18 cellular contexts compared by ENCODE assay signal in genomic region chr15:55284461-55284860, GRCh38. TPM values are rescaled to one million over a fixed set of nuclear protein-coding genes. Genes with fewer than 3 reads are reported as not detected.
DNase-seq lines count a peak whose midpoint lies in the region; ATAC-seq, FAIRE-seq and TF ChIP-seq lines count a peak whose summit lies in the region.
"Had no signal": no experiment of that assay in that cellular context is flagged by ENCODE, and none has a peak within 500 bp of the region (broad histone marks: within the 10 kb centered on the region; RNA-seq: fewer than 3 reads in every experiment).

No MANE protein-coding gene starts in this region.

- peaks cover 62% of the 10 kb centered on the region for H3K36me3 Mint-ChIP-seq in activated CD8-positive, alpha-beta memory T cell treated with anti-CD3 and anti-CD28 coated beads, Interleukin-2, amount 10 ng/mL, durations not matched to agents 7 days and 5 days
- H3K36me3 Mint-ChIP-seq in central memory CD8-positive, alpha-beta T cell (ENCODE audit: insufficient read depth), result peaks cover 30% of the 10 kb centered on the region

- H3K4me3 Mint-ChIP-seq in activated CD8-positive, alpha-beta memory T cell treated with anti-CD3 and anti-CD28 coated beads, Interleukin-2, amount 10 ng/mL, durations not matched to agents 7 days and 5 days, result peak overlapping the region; percentile 95
- peak overlapping the region; percentile 96 for H3K4me3 Mint-ChIP-seq in central memory CD8-positive, alpha-beta T cell
- H3K4me3 Mint-ChIP-seq: activated CD4-positive, alpha-beta T cell treated with anti-CD3 and anti-CD28 coated beads, Interleukin-2, amount 10 ng/mL, durations not matched to agents 7 days and 5 days had no signal

- peaks cover 36% of the 10 kb centered on the region for H4K20me1 ChIP-seq in Loucy (ENCODE audit: insufficient read depth, low read length, poor library complexity, severe bottlenecking)

- H2AFZ ChIP-seq in Loucy (ENCODE audit: low read length), result no peak overlapping the region

- intact Hi-C loops in pancreas (cut with DNase I) (loop anchor here in 1 of 3 donors (5.0 kb wide), 1 partner anchor 67 kb away; no protein-coding TSS in a partner anchor), mucosa of descending colon (cut with DNase I, micrococcal nuclease) (no loop called here), left colon (cut with DNase I, micrococcal nuclease) (no loop called here)

- no peak for TF ChIP-seq CTCF in Loucy (conservative IDR thresholded peaks at IDR 0.05; ENCODE audit: low read length)
- no peak for TF ChIP-seq CTCF in pancreas (IDR thresholded peaks at IDR 0.05)
- TF ChIP-seq CTCF in mucosa of descending colon (IDR thresholded peaks at IDR 0.05), result no peak

- peaks cover 7% of the 10 kb centered on the region; the same call in 1 of the 2 replicates for H3F3A ChIP-seq in Loucy (ENCODE audit: low read depth)

- no peaks in the 10 kb centered on the region for H3K27me3 Mint-ChIP-seq in activated CD8-positive, alpha-beta memory T cell treated with anti-CD3 and anti-CD28 coated beads, Interleukin-2, amount 10 ng/mL, durations not matched to agents 7 days and 5 days
- no peaks in the 10 kb centered on the region for H3K27me3 Mint-ChIP-seq in central memory CD8-positive, alpha-beta T cell
- H3K27me3 Mint-ChIP-seq: activated CD4-positive, alpha-beta T cell treated with anti-CD3 and anti-CD28 coated beads, Interleukin-2, amount 10 ng/mL, durations not matched to agents 7 days and 5 days had no signal

- CTCF ChIA-PET in activated CD8-positive, alpha-beta memory T cell treated with anti-CD3 and anti-CD28 coated beads, Interleukin-2, amount 10 ng/mL, durations not matched to agents 7 days and 5 days (lab: Charles Lee), result interaction anchor here (1.3 to 10.8 kb wide), 2 partner anchors 34 to 66 kb away, joined by 3 to 100 read pairs; no protein-coding TSS in a partner anchor

- peaks cover 71% of the 10 kb centered on the region for H3K4me1 ChIP-seq in Loucy (ENCODE audit: insufficient read depth, low read length, poor library complexity, severe bottlenecking)
- H3K4me1 ChIP-seq in pancreas, result peaks cover 21 to 44% (median 27%) of the 10 kb centered on the region in 3 donors
- H3K4me1 ChIP-seq in mucosa of descending colon (ENCODE audit: low read depth), result peaks cover 13% of the 10 kb centered on the region

- no peak for ATAC-seq in activated CD8-positive, alpha-beta memory T cell treated with anti-CD3 and anti-CD28 coated beads, Interleukin-2, amount 10 ng/mL, durations not matched to agents 7 days and 5 days
- no peak for ATAC-seq in central memory CD8-positive, alpha-beta T cell (replicated peaks; ENCODE audit: extremely low read depth, poor library complexity, severe bottlenecking)
- ATAC-seq in pancreas (no peak), mucosa of descending colon (no peak), HG02981 (IDR thresholded peaks at IDR 0.05; ENCODE audit: unreplicated experiment) (no peak), left colon (no peak)
- ATAC-seq: A549, heart right ventricle had no signal

- H3K27me3 ChIP-seq in Loucy (ENCODE audit: insufficient read depth, low read length, poor library complexity, severe bottlenecking) (no peaks in the 10 kb centered on the region), pancreas (no peaks in the 10 kb centered on the region)
- H3K27me3 ChIP-seq: heart right ventricle, ovary, right lobe of liver, testis had no signal

- no peaks in the 10 kb centered on the region for H3K36me3 ChIP-seq in Loucy (ENCODE audit: insufficient read depth, low read length)
- no peaks in the 10 kb centered on the region for H3K36me3 ChIP-seq in pancreas
- H3K36me3 ChIP-seq in mucosa of descending colon (ENCODE audit: low read depth), result no peaks in the 10 kb centered on the region
- H3K36me3 ChIP-seq: heart right ventricle, ovary, right lobe of liver had no signal

- 42 to 50% methylated on average over 1 of the region's 1 CpG for WGBS in pancreas, 2 donors

- H3K4me2 ChIP-seq in Loucy (ENCODE audit: low read depth, low read length, poor library complexity, severe bottlenecking), result peak overlapping the region; percentile 85
- H3K4me2 ChIP-seq: A549 had no signal

- no peak for FAIRE-seq in pancreas (lab: Jason Lieb, UNC)
- FAIRE-seq: A549, bronchial epithelial cell, endothelial cell of umbilical vein had no signal

- no peaks in the 10 kb centered on the region for H3K9me3 Mint-ChIP-seq in activated CD8-positive, alpha-beta memory T cell treated with anti-CD3 and anti-CD28 coated beads, Interleukin-2, amount 10 ng/mL, durations not matched to agents 7 days and 5 days (ENCODE audit: low read depth)
- no peaks in the 10 kb centered on the region for H3K9me3 Mint-ChIP-seq in central memory CD8-positive, alpha-beta T cell
- H3K9me3 Mint-ChIP-seq: activated CD4-positive, alpha-beta T cell treated with anti-CD3 and anti-CD28 coated beads, Interleukin-2, amount 10 ng/mL, durations not matched to agents 7 days and 5 days had no signal

- H3K79me2 ChIP-seq in Loucy (ENCODE audit: insufficient read depth, low read length), result peaks cover 88% of the 10 kb centered on the region

- no peak for DNase-seq in activated CD8-positive, alpha-beta memory T cell treated with anti-CD3 and anti-CD28 coated beads, Interleukin-2, amount 10 ng/mL, durations not matched to agents 7 days and 5 days
- no peak for DNase-seq in activated CD8-positive, alpha-beta memory T cell treated with anti-CD3 and anti-CD28 coated beads, Interleukin-2, amount 50 U/mL, for 48 hours
- DNase-seq in central memory CD8-positive, alpha-beta T cell (ENCODE audit: low spot score in 2 of 2), result no peak
- DNase-seq in pancreas, result no peak
- DNase-seq in mucosa of descending colon, result no peak
- no peak for DNase-seq in left colon
- DNase-seq: activated CD4-positive, alpha-beta T cell treated with anti-CD3 and anti-CD28 coated beads, Interleukin-2, amount 10 ng/mL, durations not matched to agents 7 days and 5 days; heart right ventricle; NCI-H1417 treated with DMSO at 0.1 percent for 48 hours; NCI-H526 treated with DMSO at 0.1 percent for 48 hours; ovary; right lobe of liver; testis had no signal

- H3K4me1 Mint-ChIP-seq in activated CD8-positive, alpha-beta memory T cell treated with anti-CD3 and anti-CD28 coated beads, Interleukin-2, amount 10 ng/mL, durations not matched to agents 7 days and 5 days, result peaks cover 79% of the 10 kb centered on the region
- H3K4me1 Mint-ChIP-seq in central memory CD8-positive, alpha-beta T cell, result peaks cover 92% of the 10 kb centered on the region

- H3K27ac ChIP-seq in pancreas, result peak overlapping the region; percentile 29 to 72 (median 70)
- H3K27ac ChIP-seq: A549, ovary, right lobe of liver, testis had no signal

- H3K27ac Mint-ChIP-seq in activated CD8-positive, alpha-beta memory T cell treated with anti-CD3 and anti-CD28 coated beads, Interleukin-2, amount 10 ng/mL, durations not matched to agents 7 days and 5 days, result peak overlapping the region; percentile 94
- H3K27ac Mint-ChIP-seq in central memory CD8-positive, alpha-beta T cell (ENCODE audit: low read depth), result peak overlapping the region; percentile 95
- H3K27ac Mint-ChIP-seq: activated CD4-positive, alpha-beta T cell treated with anti-CD3 and anti-CD28 coated beads, Interleukin-2, amount 10 ng/mL, durations not matched to agents 7 days and 5 days had no signal

- H3K9ac ChIP-seq in Loucy (ENCODE audit: low read depth, low read length, poor library complexity, severe bottlenecking), result peak overlapping the region; percentile 69

- H3K4me3 ChIP-seq in Loucy (ENCODE audit: low read length, poor library complexity, severe bottlenecking) (peak overlapping the region; percentile 71), pancreas (no peak overlapping the region), mucosa of descending colon (no peak overlapping the region)
- H3K4me3 ChIP-seq: A549, heart right ventricle, ovary, right lobe of liver, testis had no signal

- H3K9me3 ChIP-seq in Loucy (ENCODE audit: insufficient read depth, low read depth, low read length) (no peaks in the 10 kb centered on the region), pancreas (no peaks in the 10 kb centered on the region), mucosa of descending colon (no peaks in the 10 kb centered on the region)
- H3K9me3 ChIP-seq: A549, heart right ventricle, ovary, right lobe of liver, testis had no signal

- H3K9me2 ChIP-seq in Loucy (replicated peaks; ENCODE audit: low read depth, low read length), result no peaks in the 10 kb centered on the region

RNA-seq across cellular contexts. Expression of gene RAB27A, which starts 5.2 kb away (rescaled TPM):
- 100 to 1,000 TPM; 136 to 149 TPM for total RNA-seq in activated CD8-positive, alpha-beta memory T cell treated with anti-CD3 and anti-CD28 coated beads, Interleukin-2, amount 10 ng/mL, durations not matched to agents 7 days and 5 days
- 10 to 100 TPM; 12.6 to 26.5 (median 17.2) TPM for total RNA-seq in pancreas
- polyA plus RNA-seq in pancreas, result 1 to 10 TPM; 6.4 to 8.2 TPM
- 10 to 100 TPM; 39.0 to 59.8 (median 56.7) TPM for total RNA-seq in mucosa of descending colon
- total RNA-seq in left colon, result 10 to 100 TPM; 82.8 to 98.0 TPM

RNA-seq across cellular contexts. Expression of gene PIGBOS1, which starts 34.5 kb away (rescaled TPM):
- total RNA-seq in activated CD8-positive, alpha-beta memory T cell treated with anti-CD3 and anti-CD28 coated beads, Interleukin-2, amount 10 ng/mL, durations not matched to agents 7 days and 5 days, result 10 to 100 TPM; 13.2 to 14.3 TPM
- 1 to 10 TPM; 3.3 to 8.0 (median 4.8) TPM for total RNA-seq in pancreas
- polyA plus RNA-seq in pancreas, result 10 to 100 TPM; 12.1 to 14.5 TPM
- total RNA-seq in mucosa of descending colon, result 10 to 100 TPM in 1 of 3 donors, 1 to 10 TPM in 2; 7.7 to 11.0 (median 9.8) TPM
- 10 to 100 TPM in 1 of 2 donors, 1 to 10 TPM in 1; 8.9 to 10.1 TPM for total RNA-seq in left colon

RNA-seq across cellular contexts. Expression of gene PIGB, which starts 34.6 kb away (rescaled TPM):
- 10 to 100 TPM; 29.8 to 31.2 TPM for total RNA-seq in activated CD8-positive, alpha-beta memory T cell treated with anti-CD3 and anti-CD28 coated beads, Interleukin-2, amount 10 ng/mL, durations not matched to agents 7 days and 5 days
- total RNA-seq in pancreas, result 1 to 10 TPM; 3.4 to 6.1 (median 5.0) TPM
- polyA plus RNA-seq in pancreas, result 10 to 100 TPM in 1 of 2 donors, 1 to 10 TPM in 1; 8.5 to 13.1 TPM
- total RNA-seq in mucosa of descending colon, result 10 to 100 TPM; 12.8 to 17.9 (median 17.1) TPM
- 10 to 100 TPM; 14.5 to 15.9 TPM for total RNA-seq in left colon
